In genomic region chr1:84834419-84835064, GRCh38 we compare ENCODE assay signal across 1 cellular context.
TF ChIP-seq lines count a peak whose summit lies in the region.

No MANE protein-coding gene starts in this region.

TF ChIP-seq in SK-N-SH, 30 proteins besides CTCF, POLR2A, EP300 and RAD21:
- no peak for TF ChIP-seq REST (IDR thresholded peaks at IDR 0.05; ENCODE audit: low read depth, low read length)
- TF ChIP-seq FOSL2 (IDR thresholded peaks at IDR 0.05; ENCODE audit: borderline replicate concordance, low read depth) = no peak
- TF ChIP-seq NRF1 (IDR thresholded peaks at IDR 0.05; ENCODE audit: low read depth, low read length) = no peak
- no peak for TF ChIP-seq ZBTB33 (IDR thresholded peaks at IDR 0.05; ENCODE audit: borderline replicate concordance, low read depth)
- no peak for TF ChIP-seq FOXJ3 (CRISPR knock-in tag; IDR thresholded peaks at IDR 0.05)
- TF ChIP-seq, protein P1, sequence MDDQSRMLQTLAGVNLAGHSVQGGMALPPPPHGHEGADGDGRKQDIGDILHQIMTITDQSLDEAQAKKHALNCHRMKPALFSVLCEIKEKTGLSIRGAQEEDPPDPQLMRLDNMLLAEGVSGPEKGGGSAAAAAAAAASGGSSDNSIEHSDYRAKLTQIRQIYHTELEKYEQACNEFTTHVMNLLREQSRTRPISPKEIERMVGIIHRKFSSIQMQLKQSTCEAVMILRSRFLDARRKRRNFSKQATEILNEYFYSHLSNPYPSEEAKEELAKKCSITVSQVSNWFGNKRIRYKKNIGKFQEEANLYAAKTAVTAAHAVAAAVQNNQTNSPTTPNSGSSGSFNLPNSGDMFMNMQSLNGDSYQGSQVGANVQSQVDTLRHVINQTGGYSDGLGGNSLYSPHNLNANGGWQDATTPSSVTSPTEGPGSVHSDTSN (IDR thresholded peaks at IDR 0.05) = no peak
- no peak for TF ChIP-seq MEF2A (IDR thresholded peaks at IDR 0.05; ENCODE audit: borderline replicate concordance, low read depth)
- TF ChIP-seq GATA2 (CRISPR knock-in tag; IDR thresholded peaks at IDR 0.05) = no peak
- no peak for TF ChIP-seq POLR2AphosphoS5 (IDR thresholded peaks at IDR 0.05; ENCODE audit: low read depth, low read length)
- TF ChIP-seq NFIC (IDR thresholded peaks at IDR 0.05; ENCODE audit: borderline replicate concordance) = no peak
- TF ChIP-seq MAX (IDR thresholded peaks at IDR 0.05; ENCODE audit: low read depth) = no peak
- no peak for TF ChIP-seq CHD2 (IDR thresholded peaks at IDR 0.05; ENCODE audit: low read length, partially characterized antibody)
- no peak for TF ChIP-seq RXRA (IDR thresholded peaks at IDR 0.05; ENCODE audit: borderline replicate concordance, low read depth)
- TF ChIP-seq RFX5 (IDR thresholded peaks at IDR 0.05; ENCODE audit: low read length) = no peak
- no peak for TF ChIP-seq YY1 (IDR thresholded peaks at IDR 0.05; ENCODE audit: low read depth)
- no peak for TF ChIP-seq ELF1 (IDR thresholded peaks at IDR 0.05)
- TF ChIP-seq, protein P2, sequence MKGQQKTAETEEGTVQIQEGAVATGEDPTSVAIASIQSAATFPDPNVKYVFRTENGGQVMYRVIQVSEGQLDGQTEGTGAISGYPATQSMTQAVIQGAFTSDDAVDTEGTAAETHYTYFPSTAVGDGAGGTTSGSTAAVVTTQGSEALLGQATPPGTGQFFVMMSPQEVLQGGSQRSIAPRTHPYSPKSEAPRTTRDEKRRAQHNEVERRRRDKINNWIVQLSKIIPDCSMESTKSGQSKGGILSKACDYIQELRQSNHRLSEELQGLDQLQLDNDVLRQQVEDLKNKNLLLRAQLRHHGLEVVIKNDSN (IDR thresholded peaks at IDR 0.05; ENCODE audit: borderline replicate concordance, low read depth) = no peak
- TF ChIP-seq TEAD4 (IDR thresholded peaks at IDR 0.05; ENCODE audit: borderline replicate concordance, insufficient read depth) = no peak
- no peak for TF ChIP-seq EZH2phosphoT487 (IDR thresholded peaks at IDR 0.05; ENCODE audit: borderline replicate concordance, low read depth)
- TF ChIP-seq TCF12 (IDR thresholded peaks at IDR 0.05) = no peak
